Comparison of ENCODE assay signal across 8 cellular contexts in the genomic region with DNA sequence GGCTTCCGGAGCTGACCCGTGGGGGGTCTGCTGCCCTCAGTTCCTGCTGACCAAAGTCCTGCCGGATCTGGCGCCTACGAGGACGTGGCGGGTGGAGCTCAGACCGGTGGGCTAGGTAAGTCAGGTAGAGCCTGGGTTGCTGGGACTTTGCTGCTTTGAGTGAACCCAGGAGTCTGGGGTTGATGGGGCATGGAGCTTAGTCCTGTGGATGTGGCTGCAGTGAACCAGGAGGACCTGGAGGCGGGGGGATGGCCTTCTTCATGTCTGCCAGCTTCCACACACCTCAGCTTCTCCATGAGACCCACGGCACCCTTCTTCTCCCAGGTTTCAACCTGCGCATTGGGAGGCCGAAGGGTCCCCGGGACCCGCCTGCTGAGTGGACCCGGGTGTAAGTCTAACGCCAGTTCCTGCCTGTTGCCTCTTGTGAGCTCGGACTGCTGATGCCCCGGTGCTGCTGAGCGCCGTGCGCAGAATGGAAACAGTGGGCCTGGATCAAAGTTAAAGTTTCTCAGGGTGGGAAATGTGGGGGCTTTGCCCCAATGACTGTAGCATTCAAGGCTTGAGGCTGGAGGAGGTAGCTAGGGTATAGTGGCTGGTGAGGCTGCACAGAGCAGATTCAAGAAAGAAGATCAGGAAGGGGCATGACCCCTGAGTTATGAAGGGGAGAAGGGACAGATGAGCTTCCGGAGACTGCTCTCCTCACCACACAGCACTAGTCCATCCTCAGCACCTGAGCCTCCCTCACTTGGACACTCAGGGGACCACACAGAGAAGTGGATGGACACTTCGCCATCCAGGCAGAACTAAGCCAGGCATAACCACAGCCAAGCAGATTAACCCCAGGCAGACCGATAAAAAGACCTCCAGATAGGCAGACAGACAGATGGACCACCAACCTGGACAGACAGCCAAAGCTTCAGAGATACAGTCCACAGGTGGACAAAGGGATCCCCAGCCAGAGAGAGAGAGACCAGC. TPM values are rescaled to one million over a fixed set of nuclear protein-coding genes. Genes with fewer than 3 reads are reported as not detected.
DNase-seq lines count a peak whose midpoint lies in the region; ATAC-seq and TF ChIP-seq lines count a peak whose summit lies in the region.

No MANE protein-coding gene starts in this region.

- no peak for TF ChIP-seq EP300 in upper lobe of left lung (IDR thresholded peaks at IDR 0.05)

- ATAC-seq in HG02678 (IDR thresholded peaks at IDR 0.05; ENCODE audit: unreplicated experiment) = peak; percentile 1
- ATAC-seq in upper lobe of left lung (ENCODE audit: low FRiP score in 2 of 2) = peak in 1 of 2 donors; percentile 1

- TF ChIP-seq CTCF in CD14-positive monocyte (IDR thresholded peaks at IDR 0.05) (peak; percentile 37), adrenal gland (IDR thresholded peaks at IDR 0.05) (peak in 2 of 6 experiments; percentile 25 to 36), lower leg skin (IDR thresholded peaks at IDR 0.05) (no peak), upper lobe of left lung (IDR thresholded peaks at IDR 0.05) (no peak)

- intact Hi-C loops in CD14-positive monocyte (cut with micrococcal nuclease) (no loop called here), adrenal gland (cut with DNase I) (no loop called here), lower leg skin (cut with DNase I; ENCODE audit: low total_unique reads) (no loop called here)

- H3K27me3 ChIP-seq in adrenal gland (no peaks in the 10 kb centered on the region), upper lobe of left lung (no peaks in the 10 kb centered on the region)

- H3K9me3 Mint-ChIP-seq in CD14-positive monocyte = peaks cover 0 to 3% (median 0%) of the 10 kb centered on the region in 7 donors

- peaks cover 0 to 5% (median 4%) of the 10 kb centered on the region in 3 donors for H3K27me3 Mint-ChIP-seq in CD14-positive monocyte (ENCODE audit: low read depth in 3 of 3)

- H3K9me3 ChIP-seq in adrenal gland (replicated peaks in 1 of 3) = no peaks in the 10 kb centered on the region
- H3K9me3 ChIP-seq in upper lobe of left lung = no peaks in the 10 kb centered on the region

- H3K4me1 ChIP-seq in adrenal gland (replicated peaks in 1 of 2) = peaks cover 0 to 19% of the 10 kb centered on the region in 2 donors
- H3K4me1 ChIP-seq in upper lobe of left lung = peaks cover 26 to 48% (median 34%) of the 10 kb centered on the region in 4 donors

- H3K27ac ChIP-seq in adrenal gland (peak overlapping the region in 4 of 5 donors; percentile 57 to 86 (median 76)), upper lobe of left lung (peak overlapping the region; percentile 89 to 94 (median 92))

- H3K36me3 ChIP-seq in adrenal gland (replicated peaks in 1 of 2) (peaks cover 0 to under 1% of the 10 kb centered on the region in 2 donors), upper lobe of left lung (peaks cover 0 to 14% (median 0%) of the 10 kb centered on the region in 4 donors)

- peak overlapping the region; percentile 48 to 82 (median 68) for H3K4me3 ChIP-seq in adrenal gland
- peak overlapping the region; percentile 81 for H3K4me3 ChIP-seq in lower leg skin (ENCODE audit: low read depth, poor library complexity, severe bottlenecking)
- peak overlapping the region; percentile 49 to 99 (median 97) for H3K4me3 ChIP-seq in upper lobe of left lung

- H3K36me3 Mint-ChIP-seq in CD14-positive monocyte = peaks cover 48 to 58% of the 10 kb centered on the region in 2 donors

- peak overlapping the region; percentile 89 to 96 for H3K4me3 Mint-ChIP-seq in CD14-positive monocyte

- H3K27ac Mint-ChIP-seq in CD14-positive monocyte = peak overlapping the region; percentile 65 to 88 (median 81)

- peaks cover 87% of the 10 kb centered on the region for H3K4me1 Mint-ChIP-seq in CD14-positive monocyte

- DNase-seq in CD14-positive monocyte (ENCODE audit: low spot score) = no peak
- no peak for DNase-seq in adrenal gland
- DNase-seq in lower leg skin (ENCODE audit: low spot score in 2 of 2) = peak in 1 of 2 donors; percentile 86
- DNase-seq in upper lobe of left lung = peak in 1 of 2 donors; percentile 63
- DNase-seq in D341Med (ENCODE audit: low spot score) = no peak
- DNase-seq in stimulated activated CD4-positive, alpha-beta T cell treated with anti-CD3 and anti-CD28 coated beads, Interleukin-1b, Interleukin-23, amount 100 ng/mL, for 48 hours = no peak
- no peak for DNase-seq in C1 segment of cervical spinal cord (lab: John Stamatoyannopoulos, UW)

- WGBS in adrenal gland, 4 donors = 57 to 93% (median 68%) methylated on average over 4 to 24 of the region's 24 CpGs
- WGBS in lower leg skin, 2 donors = 53 to 64% methylated on average over 23 to 24 of the region's 24 CpGs
- 59 to 84% methylated on average over 10 to 21 of the region's 24 CpGs for WGBS in upper lobe of left lung, 2 donors

- TF ChIP-seq POLR2A in adrenal gland (IDR thresholded peaks at IDR 0.05) (no peak), lower leg skin (IDR thresholded peaks at IDR 0.05) (no peak), upper lobe of left lung (IDR thresholded peaks at IDR 0.05) (no peak)

RNA-seq across cellular contexts. Expression of gene PTPN18, which starts 17.3 kb away (rescaled TPM):
- 100 to 1,000 TPM in 1 of 2 donors, 10 to 100 TPM in 1; 72.2 to 102 TPM for polyA plus RNA-seq in CD14-positive monocyte
- total RNA-seq in adrenal gland = 10 to 100 TPM; 21.9 to 74.1 (median 42.9) TPM
- 10 to 100 TPM; 32.3 to 64.4 (median 42.2) TPM for polyA plus RNA-seq in adrenal gland
- 10 to 100 TPM; 18.7 to 31.1 (median 25.4) TPM for total RNA-seq in lower leg skin
- 100 to 1,000 TPM in 2 of 6 donors, 10 to 100 TPM in 4; 59.0 to 156 (median 89.4) TPM for total RNA-seq in upper lobe of left lung

RNA-seq across cellular contexts. Expression of gene IMP4, which starts 30.4 kb away (rescaled TPM):
- polyA plus RNA-seq in CD14-positive monocyte (10 to 100 TPM; 57.6 to 58.5 TPM), adrenal gland (100 to 1,000 TPM in 2 of 3 donors, 10 to 100 TPM in 1; 55.8 to 141 (median 117) TPM)
- total RNA-seq in adrenal gland (100 to 1,000 TPM in 2 of 8 donors, 10 to 100 TPM in 6; 62.7 to 114 (median 83.2) TPM), lower leg skin (10 to 100 TPM; 84.8 to 98.1 (median 97.0) TPM), upper lobe of left lung (100 to 1,000 TPM in 2 of 6 donors, 10 to 100 TPM in 4; 45.6 to 118 (median 63.0) TPM)
